Comparison of ENCODE assay signal across 1 cellular context in genomic region chr1:207463021-207463420, GRCh38.
TF ChIP-seq lines count a peak whose summit lies in the region.

No MANE protein-coding gene starts in this region.

TF ChIP-seq in K562, 482 proteins besides CTCF, POLR2A, EP300 and RAD21:
- TF ChIP-seq ZNF398 (CRISPR knock-in tag; IDR thresholded peaks at IDR 0.05) = no peak
- TF ChIP-seq FOSL1 (tag; conservative IDR thresholded peaks at IDR 0.05) = peak; percentile 79
- peak; percentile 37 for TF ChIP-seq PRDM10 (IDR thresholded peaks at IDR 0.05; ENCODE audit: partially characterized antibody)
- TF ChIP-seq ATF3 (IDR thresholded peaks at IDR 0.05) = peak; percentile 40; the same call in 1 of the 2 replicates
- no peak; the same call in 1 of the 2 replicates for TF ChIP-seq ATF3 (CRISPR knock-in tag; conservative IDR thresholded peaks at IDR 0.05)
- TF ChIP-seq KDM1A (IDR thresholded peaks at IDR 0.05) = peak; percentile 40 to 41; a peak in 2 of 4 replicates
- TF ChIP-seq MEIS2 (IDR thresholded peaks at IDR 0.05; ENCODE audit: partially characterized antibody) = peak; percentile 73
- TF ChIP-seq SMARCB1 (IDR thresholded peaks at IDR 0.05; ENCODE audit: insufficient read length, low read depth) = peak; percentile 33
- peak; percentile 70 for TF ChIP-seq JUND (IDR thresholded peaks at IDR 0.05; ENCODE audit: borderline replicate concordance, low read depth, low read length)
- TF ChIP-seq JUND (tag; IDR thresholded peaks at IDR 0.05; ENCODE audit: borderline replicate concordance, low read depth, low read length) = no peak; the same call in 1 of the 3 replicates
- TF ChIP-seq ETS1 (conservative IDR thresholded peaks at IDR 0.05; ENCODE audit: control insufficient read depth, low read depth, low read length) = no peak
- TF ChIP-seq CEBPG (CRISPR knock-in tag; IDR thresholded peaks at IDR 0.05) = no peak
- peak in 1 of 2 experiments; percentile 52; a peak in 1 of 4 replicates for TF ChIP-seq CEBPG (tag; conservative IDR thresholded peaks at IDR 0.05 in 1 of 2, IDR thresholded peaks at IDR 0.05 in 1 of 2)
- TF ChIP-seq ZNF124 (CRISPR knock-in tag; IDR thresholded peaks at IDR 0.05) = no peak
- no peak for TF ChIP-seq ZNF639 (CRISPR knock-in tag; conservative IDR thresholded peaks at IDR 0.05 in 1 of 2, IDR thresholded peaks at IDR 0.05 in 1 of 2)
- peak in 1 of 2 experiments; percentile 35; a peak in 1 of 4 replicates for TF ChIP-seq RCOR1 (IDR thresholded peaks at IDR 0.05; ENCODE audit: borderline replicate concordance in 1 of 2, low read depth in 2 of 2, low read length in 2 of 2)
- TF ChIP-seq ARID3A (IDR thresholded peaks at IDR 0.05; ENCODE audit: borderline replicate concordance, low read depth, low read length) = 0 out of 2 replicates have a peak, but pooled peaks have one; percentile 19
